Comparison of ENCODE assay signal across 19 cellular contexts in genomic region chr2:235083822-235084221, GRCh38.
DNase-seq lines count a peak whose midpoint lies in the region; ATAC-seq, FAIRE-seq and TF ChIP-seq lines count a peak whose summit lies in the region.
"Had no signal": no experiment of that assay in that cellular context is flagged by ENCODE, and none has a peak within 500 bp of the region (broad histone marks: within the 10 kb centered on the region; RNA-seq: fewer than 3 reads in every experiment).

No MANE protein-coding gene starts in this region.

- TF ChIP-seq EP300 in GM12878 (IDR thresholded peaks at IDR 0.05; ENCODE audit: borderline replicate concordance in 1 of 2, control insufficient read depth in 1 of 2, low read depth in 2 of 2, low read length in 2 of 2): no peak

- no peaks in the 10 kb centered on the region for H3K79me2 ChIP-seq in GM12878 (ENCODE audit: control insufficient read depth, insufficient read depth, low read length)

- no peak for TF ChIP-seq CTCF in GM12878 (IDR thresholded peaks at IDR 0.05 in 2 of 3, conservative IDR thresholded peaks at IDR 0.05 in 1 of 3; ENCODE audit: control insufficient read depth in 2 of 3, extremely low read depth in 1 of 3, insufficient read depth in 1 of 3, low read depth in 3 of 3, low read length in 3 of 3)
- no peak for TF ChIP-seq CTCF in upper lobe of right lung (IDR thresholded peaks at IDR 0.05)
- TF ChIP-seq CTCF in psoas muscle (IDR thresholded peaks at IDR 0.05): no peak

- H3K27ac ChIP-seq in GM12878 (ENCODE audit: control insufficient read depth, insufficient read depth) (no peak overlapping the region), upper lobe of right lung (no peak overlapping the region), psoas muscle (no peak overlapping the region)
- H3K27ac ChIP-seq: C4-2B had no signal

- H3K4me1 ChIP-seq in GM12878 (ENCODE audit: control insufficient read depth, insufficient read depth, low read length) (no peaks in the 10 kb centered on the region), upper lobe of right lung (no peaks in the 10 kb centered on the region), psoas muscle (no peaks in the 10 kb centered on the region)

- no peak overlapping the region for H3K4me3 ChIP-seq in GM12878
- H3K4me3 ChIP-seq in upper lobe of right lung: no peak overlapping the region
- H3K4me3 ChIP-seq in psoas muscle: no peak overlapping the region

- POLR2A ChIA-PET in GM12878 (lab: Charles Lee): no interaction called here

- SMC1A ChIA-PET in GM12878 (lab: Charles Lee; ENCODE audit: uncharacterized antibody, unreplicated experiment): no interaction called here

- no peaks in the 10 kb centered on the region for H3K36me3 ChIP-seq in GM12878 (ENCODE audit: control insufficient read depth in 2 of 2, insufficient read depth in 2 of 2, low read length in 1 of 2)
- H3K36me3 ChIP-seq in upper lobe of right lung: no peaks in the 10 kb centered on the region
- no peaks in the 10 kb centered on the region for H3K36me3 ChIP-seq in psoas muscle (ENCODE audit: insufficient read depth in 1 of 2, low read depth in 1 of 2)

- H3K9ac ChIP-seq in GM12878 (ENCODE audit: control insufficient read depth, insufficient read depth, low read length): no peak overlapping the region

- H4K20me1 ChIP-seq in GM12878 (ENCODE audit: control insufficient read depth, insufficient read depth): no peaks in the 10 kb centered on the region

- 0% methylated on average over 3 of the region's 3 CpGs for WGBS in GM12878 (ENCODE audit: insufficient coverage, insufficient replicate concordance, low lambda C conversion rate, missing lambda C conversion rate)
- 57 to 86% (median 59%) methylated on average over 3 of the region's 3 CpGs for WGBS in psoas muscle, 3 donors

- no peak overlapping the region for H2AFZ ChIP-seq in GM12878 (ENCODE audit: control insufficient read depth, low read depth, low read length)

- DNase-seq in GM12878 (ENCODE audit: low read depth, low spot score) (no peak), kidney glomerular epithelial cell (lab: John Stamatoyannopoulos, UW) (peak; percentile 16), upper lobe of right lung (no peak), COLO668 (lab: John Stamatoyannopoulos, UW; ENCODE audit: unreplicated experiment) (no peak), psoas muscle (no peak)
- DNase-seq: CD8-positive, alpha-beta memory T cell; DMS53; GDM1; MV-4-11; NCI-H1105 treated with DMSO at 0.1 percent for 48 hours; NCI-H1694; NCI-H2081 treated with DMSO at 0.1 percent for 48 hours; NCI-H526; Right ventricle myocardium superior had no signal

- RAD21 ChIA-PET in GM12878 (lab: Charles Lee; ENCODE audit: unreplicated experiment): no interaction called here

- intact Hi-C loops in GM12878 (cut with micrococcal nuclease; ENCODE audit: unreplicated experiment): no loop called here
- intact Hi-C loops in upper lobe of right lung (cut with DNase I): no loop called here
- intact Hi-C loops in psoas muscle (cut with DNase I): no loop called here

- no peak for FAIRE-seq in GM12878 (lab: Jason Lieb, UNC)
- FAIRE-seq: A204.1, H54 had no signal

- H3K9me3 ChIP-seq in GM12878 (replicated peaks; ENCODE audit: control insufficient read depth, insufficient read depth, low read length) (no peaks in the 10 kb centered on the region; the same call in 2 of the 3 replicates), upper lobe of right lung (no peaks in the 10 kb centered on the region), psoas muscle (no peaks in the 10 kb centered on the region)

- in situ Hi-C loops in GM12878 (cut with MboI): no loop called here

- H3K4me2 ChIP-seq in GM12878 (ENCODE audit: control insufficient read depth, insufficient read depth): no peak overlapping the region

- ATAC-seq in GM18907 (IDR thresholded peaks at IDR 0.05; ENCODE audit: unreplicated experiment): peak; percentile 61
- peak; percentile 58 for ATAC-seq in HG02678 (IDR thresholded peaks at IDR 0.05; ENCODE audit: unreplicated experiment)
- peak; percentile 42; the same call in 1 of the 3 replicates for ATAC-seq in GM12878
- ATAC-seq in upper lobe of right lung: no peak
- no peak for ATAC-seq in psoas muscle

- BruUV-seq in GM12878 (replicated peaks; lab: Mats Ljungman, UMichigan): no TSS peak

- CTCF ChIA-PET in GM12878 (lab: Yijun Ruan, JAX): no interaction called here

- TF ChIP-seq POLR2A in GM12878 (IDR thresholded peaks at IDR 0.05; ENCODE audit: low read depth, low read length): no peak

- no peak for TF ChIP-seq RAD21 in GM12878 (IDR thresholded peaks at IDR 0.05; ENCODE audit: insufficient read depth, low read depth, low read length)

- H3K27me3 ChIP-seq in GM12878 (replicated peaks in 1 of 2; ENCODE audit: control insufficient read depth in 2 of 2, insufficient read depth in 2 of 2, low read length in 1 of 2) (no peaks in the 10 kb centered on the region), upper lobe of right lung (peaks cover 6% of the 10 kb centered on the region), psoas muscle (ENCODE audit: insufficient read depth in 3 of 3, low read length in 2 of 3) (peaks cover 0 to 12% (median 0%) of the 10 kb centered on the region in 3 donors)

TF ChIP-seq in GM12878, 131 proteins besides CTCF, POLR2A, EP300 and RAD21:
- TF ChIP-seq ESRRA (IDR thresholded peaks at IDR 0.05; ENCODE audit: low read length) (no peak), MEF2A (IDR thresholded peaks at IDR 0.05; ENCODE audit: insufficient read depth, low read depth, low read length) (no peak)

Comparison
In these comparisons a context has a peak if more than half of its experiments do, and no peak if none do; other contexts are left out.
1. ATAC-seq: peak in GM18907 (single experiment), HG02678 (single experiment) and GM12878 (single experiment); none in upper lobe of right lung (single experiment) and psoas muscle (0 of 4).